In the genomic region with DNA sequence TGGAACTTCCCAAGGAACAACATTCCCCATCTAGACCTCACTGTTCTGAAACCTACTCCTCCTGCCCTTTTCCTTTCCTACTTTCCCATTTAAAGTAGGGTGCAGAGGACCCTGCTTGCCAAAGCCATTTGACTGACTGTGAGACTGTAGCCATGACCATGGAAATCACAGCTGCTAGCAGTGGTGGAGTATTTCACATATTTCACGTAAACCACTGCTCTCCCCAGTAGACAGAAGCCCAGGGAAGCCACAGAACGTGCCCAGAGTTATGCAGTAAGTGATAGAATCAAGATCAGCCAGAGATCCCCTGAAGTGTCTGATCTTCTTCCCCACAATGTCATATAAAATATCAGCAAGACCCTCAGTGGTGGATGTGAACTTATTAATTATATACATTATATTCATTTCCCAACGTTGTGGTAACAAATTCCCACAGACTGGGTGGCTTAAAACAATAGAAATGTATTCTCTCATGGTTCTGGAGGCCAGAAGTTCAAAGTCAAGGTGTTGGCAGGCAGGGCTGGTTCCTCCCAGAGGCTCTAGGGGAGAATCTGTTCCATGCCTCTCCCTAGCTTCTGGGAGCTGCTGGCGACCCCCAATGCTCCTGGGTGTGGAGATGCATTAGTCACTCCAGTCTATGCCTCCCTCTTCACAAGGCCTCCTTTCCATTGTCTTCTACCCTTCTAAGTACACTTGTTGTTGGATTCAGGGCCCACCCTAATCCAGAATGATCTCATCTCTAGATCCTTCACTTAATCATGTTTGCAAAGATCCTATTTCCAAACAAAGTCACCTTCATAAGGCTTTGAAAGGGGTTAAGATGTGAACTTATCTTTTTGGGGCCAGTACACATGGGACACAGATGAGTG, we compare ENCODE assay signal across 22 cellular contexts. TPM values are rescaled to one million over a fixed set of nuclear protein-coding genes. Genes with fewer than 3 reads are reported as not detected.
DNase-seq lines count a peak whose midpoint lies in the region; ATAC-seq and TF ChIP-seq lines count a peak whose summit lies in the region.
"Had no signal": no experiment of that assay in that cellular context is flagged by ENCODE, and none has a peak within 500 bp of the region (broad histone marks: within the 10 kb centered on the region; RNA-seq: fewer than 3 reads in every experiment).

No MANE protein-coding gene starts in this region.

- H3K27ac Mint-ChIP-seq in activated naive CD4-positive, alpha-beta T cell treated with anti-CD3 and anti-CD28 coated beads, Interleukin-2, amount 10 ng/mL, durations not matched to agents 7 days and 5 days: peak overlapping the region; percentile 13
- no peak overlapping the region for H3K27ac Mint-ChIP-seq in stimulated activated naive CD8-positive, alpha-beta T cell treated with anti-CD3 and anti-CD28 coated beads, Interleukin-15, amount 100 ng/mL, for 72 hours
- H3K27ac Mint-ChIP-seq: activated CD4-positive, alpha-beta memory T cell treated with anti-CD3 and anti-CD28 coated beads, Interleukin-2, amount 10 ng/mL, durations not matched to agents 7 days and 5 days; activated naive CD8-positive, alpha-beta T cell; T-cell had no signal

- H3K4me1 ChIP-seq in upper lobe of left lung: peaks cover 13 to 29% (median 18%) of the 10 kb centered on the region in 4 donors
- H3K4me1 ChIP-seq: A549 had no signal

- TF ChIP-seq POLR2A in upper lobe of left lung (IDR thresholded peaks at IDR 0.05): no peak

- no peak for DNase-seq in activated naive CD4-positive, alpha-beta T cell treated with anti-CD3 and anti-CD28 coated beads, Interleukin-2, amount 10 ng/mL, durations not matched to agents 7 days and 5 days
- no peak for DNase-seq in activated naive CD4-positive, alpha-beta T cell treated with Interleukin-2 at 50 U/mL for 16 hours
- peak; percentile 33 for DNase-seq in fibroblast of the aortic adventitia (ENCODE audit: low read depth)
- no peak for DNase-seq in upper lobe of left lung
- no peak for DNase-seq in NCI-H2171 treated with DMSO at 0.1 percent for 48 hours (lab: John Stamatoyannopoulos, UW)
- DNase-seq in stimulated activated naive CD8-positive, alpha-beta T cell treated with anti-CD3 and anti-CD28 coated beads, Interleukin-15, amount 100 ng/mL, for 72 hours: no peak
- DNase-seq: activated CD4-positive, alpha-beta memory T cell treated with anti-CD3 and anti-CD28 coated beads, Interleukin-2, amount 10 ng/mL, durations not matched to agents 7 days and 5 days; activated T-cell treated with anti-CD3 and anti-CD28 coated beads, Interleukin-2, amount 50 U/mL, for 4 hours; dermis blood vessel endothelial cell; HCEC 1CT; left colon; MM.1S; NCI-H524; SHP77; stimulated activated CD4-positive, alpha-beta T cell treated with anti-CD3 and anti-CD28 coated beads, Interleukin-12 subunit alpha, Interleukin-12 subunit beta, amount 100 ng/mL, for 4 hours; T-cell had no signal

- no peaks in the 10 kb centered on the region for H3K9me3 Mint-ChIP-seq in activated naive CD4-positive, alpha-beta T cell treated with anti-CD3 and anti-CD28 coated beads, Interleukin-2, amount 10 ng/mL, durations not matched to agents 7 days and 5 days
- no peaks in the 10 kb centered on the region for H3K9me3 Mint-ChIP-seq in stimulated activated naive CD8-positive, alpha-beta T cell treated with anti-CD3 and anti-CD28 coated beads, Interleukin-15, amount 100 ng/mL, for 72 hours
- H3K9me3 Mint-ChIP-seq: activated CD4-positive, alpha-beta memory T cell treated with anti-CD3 and anti-CD28 coated beads, Interleukin-2, amount 10 ng/mL, durations not matched to agents 7 days and 5 days; activated T-cell treated with anti-CD3 and anti-CD28 coated beads, Interleukin-2, amount 50 U/mL, for 4 hours; neural crest cell; T-cell had no signal

- ATAC-seq in upper lobe of left lung (ENCODE audit: low FRiP score in 2 of 2): no peak
- no peak for ATAC-seq in stimulated activated naive CD8-positive, alpha-beta T cell treated with anti-CD3 and anti-CD28 coated beads, Interleukin-15, amount 100 ng/mL, for 72 hours
- ATAC-seq: A549; activated T-cell treated with anti-CD3 and anti-CD28 coated beads, Interleukin-2, amount 50 U/mL, for 4 hours; left colon; T-cell had no signal

- H3K36me3 ChIP-seq in upper lobe of left lung: no peaks in the 10 kb centered on the region
- H3K36me3 ChIP-seq: BLaER1 treated with 17β-estradiol and CSF1 and Interleukin-3, amounts not matched to agents 10 nM and 100 nM; breast epithelium had no signal

- H3K4me1 Mint-ChIP-seq in activated naive CD4-positive, alpha-beta T cell treated with anti-CD3 and anti-CD28 coated beads, Interleukin-2, amount 10 ng/mL, durations not matched to agents 7 days and 5 days: peaks cover 67% of the 10 kb centered on the region
- peaks cover 30% of the 10 kb centered on the region for H3K4me1 Mint-ChIP-seq in stimulated activated naive CD8-positive, alpha-beta T cell treated with anti-CD3 and anti-CD28 coated beads, Interleukin-15, amount 100 ng/mL, for 72 hours

- H3K36me3 Mint-ChIP-seq in activated naive CD4-positive, alpha-beta T cell treated with anti-CD3 and anti-CD28 coated beads, Interleukin-2, amount 10 ng/mL, durations not matched to agents 7 days and 5 days: no peaks in the 10 kb centered on the region
- H3K36me3 Mint-ChIP-seq: activated naive CD8-positive, alpha-beta T cell; T-cell had no signal

- H3K4me3 ChIP-seq in fibroblast of the aortic adventitia (ENCODE audit: low read depth, low read length) (no peak overlapping the region), upper lobe of left lung (no peak overlapping the region)
- H3K4me3 ChIP-seq: A549; BLaER1 treated with 17β-estradiol and CSF1 and Interleukin-3, amounts not matched to agents 10 nM and 100 nM; breast epithelium had no signal

- TF ChIP-seq CTCF in fibroblast of the aortic adventitia (IDR thresholded peaks at IDR 0.05; ENCODE audit: insufficient read depth, low read length): no peak
- no peak for TF ChIP-seq CTCF in upper lobe of left lung (IDR thresholded peaks at IDR 0.05)

- 80 to 86% methylated on average over 4 of the region's 4 CpGs for WGBS in upper lobe of left lung, 2 donors

- H3K4me3 Mint-ChIP-seq in activated naive CD4-positive, alpha-beta T cell treated with anti-CD3 and anti-CD28 coated beads, Interleukin-2, amount 10 ng/mL, durations not matched to agents 7 days and 5 days: no peak overlapping the region
- no peak overlapping the region for H3K4me3 Mint-ChIP-seq in stimulated activated naive CD8-positive, alpha-beta T cell treated with anti-CD3 and anti-CD28 coated beads, Interleukin-15, amount 100 ng/mL, for 72 hours
- H3K4me3 Mint-ChIP-seq: activated CD4-positive, alpha-beta memory T cell treated with anti-CD3 and anti-CD28 coated beads, Interleukin-2, amount 10 ng/mL, durations not matched to agents 7 days and 5 days; activated naive CD8-positive, alpha-beta T cell; activated T-cell treated with anti-CD3 and anti-CD28 coated beads, Interleukin-2, amount 50 U/mL, for 4 hours; neural crest cell; T-cell had no signal

- peak overlapping the region in 3 of 4 donors; percentile 9 to 79 (median 74) for H3K27ac ChIP-seq in upper lobe of left lung
- H3K27ac ChIP-seq: A549; BLaER1 treated with 17β-estradiol and CSF1 and Interleukin-3, amounts not matched to agents 10 nM and 100 nM; breast epithelium had no signal

- H3K27me3 ChIP-seq in upper lobe of left lung: no peaks in the 10 kb centered on the region
- H3K27me3 ChIP-seq: breast epithelium had no signal

- H3K9me3 ChIP-seq in upper lobe of left lung: no peaks in the 10 kb centered on the region
- H3K9me3 ChIP-seq: A549, breast epithelium had no signal

- TF ChIP-seq EP300 in upper lobe of left lung (IDR thresholded peaks at IDR 0.05): no peak

- CTCF ChIA-PET in activated naive CD4-positive, alpha-beta T cell treated with anti-CD3 and anti-CD28 coated beads, Interleukin-2, amount 10 ng/mL, durations not matched to agents 7 days and 5 days (lab: Charles Lee): no interaction called here

- H3K27me3 Mint-ChIP-seq in activated naive CD4-positive, alpha-beta T cell treated with anti-CD3 and anti-CD28 coated beads, Interleukin-2, amount 10 ng/mL, durations not matched to agents 7 days and 5 days: peaks cover 12% of the 10 kb centered on the region
- no peaks in the 10 kb centered on the region for H3K27me3 Mint-ChIP-seq in stimulated activated naive CD8-positive, alpha-beta T cell treated with anti-CD3 and anti-CD28 coated beads, Interleukin-15, amount 100 ng/mL, for 72 hours
- H3K27me3 Mint-ChIP-seq: activated naive CD8-positive, alpha-beta T cell; T-cell had no signal

RNA-seq across cellular contexts. Expression of gene PRM1, which starts 20.7 kb away (rescaled TPM):
- total RNA-seq in fibroblast of the aortic adventitia (ENCODE audit: low replicate concordance) (not detected in 2 replicates), upper lobe of left lung (not detected)
- total RNA-seq: activated CD4-positive, alpha-beta memory T cell treated with anti-CD3 and anti-CD28 coated beads, Interleukin-2, amount 10 ng/mL, durations not matched to agents 7 days and 5 days; activated T-cell treated with anti-CD3 and anti-CD28 coated beads, Interleukin-2, amount 50 U/mL, for 4 hours; breast epithelium; dermis blood vessel endothelial cell; epithelial cell of proximal tubule; left colon; neural crest cell; T-cell had no signal

RNA-seq across cellular contexts. Expression of gene PRM2, which starts 25.6 kb away (rescaled TPM):
- total RNA-seq in fibroblast of the aortic adventitia (ENCODE audit: low replicate concordance) (not detected in 2 replicates), upper lobe of left lung (not detected)
- total RNA-seq: activated CD4-positive, alpha-beta memory T cell treated with anti-CD3 and anti-CD28 coated beads, Interleukin-2, amount 10 ng/mL, durations not matched to agents 7 days and 5 days; activated T-cell treated with anti-CD3 and anti-CD28 coated beads, Interleukin-2, amount 50 U/mL, for 4 hours; breast epithelium; dermis blood vessel endothelial cell; epithelial cell of proximal tubule; left colon; neural crest cell; T-cell had no signal

RNA-seq across cellular contexts. Expression of gene PRM3, which starts 28.4 kb away (rescaled TPM):
- not detected in 2 replicates for total RNA-seq in fibroblast of the aortic adventitia (ENCODE audit: low replicate concordance)
- total RNA-seq in upper lobe of left lung: not detected
- total RNA-seq: activated CD4-positive, alpha-beta memory T cell treated with anti-CD3 and anti-CD28 coated beads, Interleukin-2, amount 10 ng/mL, durations not matched to agents 7 days and 5 days; activated T-cell treated with anti-CD3 and anti-CD28 coated beads, Interleukin-2, amount 50 U/mL, for 4 hours; breast epithelium; dermis blood vessel endothelial cell; epithelial cell of proximal tubule; left colon; neural crest cell; T-cell had no signal

RNA-seq across cellular contexts. Expression of gene TNP2, which starts 32.8 kb away (rescaled TPM):
- total RNA-seq in fibroblast of the aortic adventitia (ENCODE audit: low replicate concordance): not detected in 2 replicates
- not detected for total RNA-seq in upper lobe of left lung
- total RNA-seq: activated CD4-positive, alpha-beta memory T cell treated with anti-CD3 and anti-CD28 coated beads, Interleukin-2, amount 10 ng/mL, durations not matched to agents 7 days and 5 days; activated T-cell treated with anti-CD3 and anti-CD28 coated beads, Interleukin-2, amount 50 U/mL, for 4 hours; breast epithelium; dermis blood vessel endothelial cell; epithelial cell of proximal tubule; left colon; neural crest cell; T-cell had no signal

RNA-seq across cellular contexts. Expression of gene RMI2, which starts 43.4 kb away (rescaled TPM):
- 3.0 and 24.4 TPM in 2 replicates for total RNA-seq in fibroblast of the aortic adventitia (ENCODE audit: low replicate concordance)
- total RNA-seq in upper lobe of left lung: 1 to 10 TPM; 2.6 to 6.3 (median 2.7) TPM
